Comparison of ENCODE assay signal across 21 cellular contexts in genomic region chr15:29789871-29790270, GRCh38. TPM values are rescaled to one million over a fixed set of nuclear protein-coding genes. Genes with fewer than 3 reads are reported as not detected.
DNase-seq lines count a peak whose midpoint lies in the region; ATAC-seq, FAIRE-seq and TF ChIP-seq lines count a peak whose summit lies in the region.
"Had no signal": no experiment of that assay in that cellular context is flagged by ENCODE, and none has a peak within 500 bp of the region (broad histone marks: within the 10 kb centered on the region; RNA-seq: fewer than 3 reads in every experiment).

No MANE protein-coding gene starts in this region.

- H3K36me3 Mint-ChIP-seq in mesothelial cell of epicardium = peaks cover 32% of the 10 kb centered on the region
- H3K36me3 Mint-ChIP-seq in activated CD8-positive, alpha-beta T cell treated with anti-CD3 and anti-CD28 coated beads for 36 hours (ENCODE audit: low read depth) = no peaks in the 10 kb centered on the region
- H3K36me3 Mint-ChIP-seq: CD14-positive monocyte had no signal

- TF ChIP-seq POLR2A in HCT116 (IDR thresholded peaks at IDR 0.05; ENCODE audit: borderline replicate concordance, extremely low read depth, insufficient read depth, insufficient read length) = no peak
- no peak for TF ChIP-seq POLR2A in K562 (conservative IDR thresholded peaks at IDR 0.05)

- H3K9ac ChIP-seq in HCT116 (ENCODE audit: low read length) = no peak overlapping the region
- H3K9ac ChIP-seq in K562 (ENCODE audit: insufficient read depth in 1 of 2, low read depth in 2 of 2, low read length in 2 of 2) = no peak overlapping the region
- H3K9ac ChIP-seq: KMS-11 had no signal

- H3K27me3 ChIP-seq in HCT116 (ENCODE audit: insufficient read depth, low read length) = no peaks in the 10 kb centered on the region
- no peaks in the 10 kb centered on the region for H3K27me3 ChIP-seq in K562 (ENCODE audit: control insufficient read depth in 2 of 2, insufficient read depth in 2 of 2, low read length in 2 of 2)

- POLR2A ChIA-PET in HCT116 (lab: Charles Lee) = no interaction called here
- POLR2A ChIA-PET in K562 (lab: Yijun Ruan, JAX) = interaction anchor here (0.6 kb wide), 1 partner anchor 234 kb away, joined by 3 read pairs; no protein-coding TSS in a partner anchor
- POLR2A ChIA-PET in activated CD8-positive, alpha-beta T cell treated with anti-CD3 and anti-CD28 coated beads for 36 hours (lab: Charles Lee) = no interaction called here
- POLR2A ChIA-PET in HEK293T (lab: Yijun Ruan, JAX) = no interaction called here

- peaks cover 9% of the 10 kb centered on the region for H3K4me1 Mint-ChIP-seq in mesothelial cell of epicardium
- H3K4me1 Mint-ChIP-seq in activated CD8-positive, alpha-beta T cell treated with anti-CD3 and anti-CD28 coated beads for 36 hours (ENCODE audit: low read depth) = no peaks in the 10 kb centered on the region
- H3K4me1 Mint-ChIP-seq: CD14-positive monocyte had no signal

- no peaks in the 10 kb centered on the region for H3K9me2 ChIP-seq in HCT116 (ENCODE audit: insufficient read depth)

- peak overlapping the region; percentile 17 for H3K4me2 ChIP-seq in HCT116 (ENCODE audit: low read length)
- H3K4me2 ChIP-seq in K562 (ENCODE audit: insufficient read depth, low read length) = no peak overlapping the region
- H3K4me2 ChIP-seq: GM23338, KMS-11 had no signal

- no peaks in the 10 kb centered on the region for H3K27me3 Mint-ChIP-seq in mesothelial cell of epicardium (ENCODE audit: low read depth)
- H3K27me3 Mint-ChIP-seq in activated CD8-positive, alpha-beta T cell treated with anti-CD3 and anti-CD28 coated beads for 36 hours = peaks cover 34% of the 10 kb centered on the region

- peaks cover 71% of the 10 kb centered on the region for H3K79me2 ChIP-seq in HCT116 (ENCODE audit: insufficient read depth, low read length)
- peaks cover 5% of the 10 kb centered on the region; the same call in 1 of the 3 replicates for H3K79me2 ChIP-seq in K562 (ENCODE audit: control insufficient read depth, insufficient read depth, low read length)

- RAD21 ChIA-PET in HCT116 (lab: Charles Lee; ENCODE audit: low non-redundant PET in 1 of 2, low total read pairs in 2 of 2, uncharacterized antibody in 2 of 2, unreplicated experiment in 2 of 2) = no interaction called here

- TF ChIP-seq EP300 in K562 (IDR thresholded peaks at IDR 0.05; ENCODE audit: low read length) = no peak

- BruUV-seq in HCT116 (replicated peaks; lab: Mats Ljungman, UMichigan) = no TSS peak
- BruUV-seq in K562 (replicated peaks; lab: Mats Ljungman, UMichigan) = no TSS peak

- 30% methylated on average over 4 of the region's 4 CpGs for WGBS in K562 (ENCODE audit: insufficient coverage, low coverage, missing lambda C conversion rate)

- H2AFZ ChIP-seq in HCT116 (ENCODE audit: low read depth, low read length, poor library complexity, severe bottlenecking) = no peak overlapping the region
- H2AFZ ChIP-seq in K562 (ENCODE audit: low read depth, low read length) = no peak overlapping the region
- H2AFZ ChIP-seq: GM23338 had no signal

- no peak for TF ChIP-seq CTCF in HCT116 (IDR thresholded peaks at IDR 0.05 in 2 of 3, conservative IDR thresholded peaks at IDR 0.05 in 1 of 3; ENCODE audit: borderline replicate concordance in 1 of 3, insufficient read depth in 1 of 3, low read depth in 2 of 3, low read length in 2 of 3)
- TF ChIP-seq CTCF in K562 (IDR thresholded peaks at IDR 0.05 in 2 of 3, conservative IDR thresholded peaks at IDR 0.05 in 1 of 3; ENCODE audit: insufficient read depth in 2 of 3, low read depth in 1 of 3, low read length in 3 of 3) = no peak
- no peak for TF ChIP-seq CTCF in mesothelial cell of epicardium (IDR thresholded peaks at IDR 0.05; ENCODE audit: unreplicated experiment)
- no peak for TF ChIP-seq CTCF in activated CD8-positive, alpha-beta T cell treated with anti-CD3 and anti-CD28 coated beads for 36 hours (IDR thresholded peaks at IDR 0.05)

- intact Hi-C loops in HCT116 (cut with micrococcal nuclease) = no loop called here
- intact Hi-C loops in K562 (cut with micrococcal nuclease) = no loop called here
- intact Hi-C loops in activated CD8-positive, alpha-beta T cell treated with anti-CD3 and anti-CD28 coated beads for 36 hours (cut with micrococcal nuclease) = no loop called here

- TF ChIP-seq RAD21 in HCT116 (IDR thresholded peaks at IDR 0.05; ENCODE audit: low read depth) (no peak), K562 (CRISPR knock-in tag; conservative IDR thresholded peaks at IDR 0.05 in 1 of 2, IDR thresholded peaks at IDR 0.05 in 1 of 2) (no peak)

- in situ Hi-C loops in K562 (cut with MboI) = no loop called here

- no peak for FAIRE-seq in K562 (lab: Jason Lieb, UNC)
- FAIRE-seq: GM12892, GM18507, RCC 7860 had no signal

- H3K4me1 ChIP-seq in HCT116 (ENCODE audit: control insufficient read depth in 1 of 2, insufficient read depth in 2 of 2, low read length in 2 of 2) (peaks cover 0 to 23% of the 10 kb centered on the region in 2 experiments; a peak in 3 of 4 replicates), K562 (replicated peaks in 1 of 2; ENCODE audit: control insufficient read depth in 2 of 2, insufficient read depth in 2 of 2, low read length in 2 of 2) (no peaks in the 10 kb centered on the region)

- H3K4me3 Mint-ChIP-seq in mesothelial cell of epicardium = no peak overlapping the region
- no peak overlapping the region for H3K4me3 Mint-ChIP-seq in activated CD8-positive, alpha-beta T cell treated with anti-CD3 and anti-CD28 coated beads for 36 hours
- H3K4me3 Mint-ChIP-seq: CD14-positive monocyte, GM23338 had no signal

- H4K20me1 ChIP-seq in HCT116 (ENCODE audit: insufficient read depth) (peaks cover 3% of the 10 kb centered on the region; the same call in 1 of the 2 replicates), K562 (replicated peaks; ENCODE audit: control insufficient read depth, insufficient read depth, low read length) (no peaks in the 10 kb centered on the region)

- no peaks in the 10 kb centered on the region for H3K9me1 ChIP-seq in K562 (ENCODE audit: control insufficient read depth, insufficient read depth, low read length)

- peaks cover 28% of the 10 kb centered on the region for H3K9me3 Mint-ChIP-seq in mesothelial cell of epicardium
- no peaks in the 10 kb centered on the region for H3K9me3 Mint-ChIP-seq in activated CD8-positive, alpha-beta T cell treated with anti-CD3 and anti-CD28 coated beads for 36 hours
- H3K9me3 Mint-ChIP-seq: GM23338 had no signal

- DNase-seq in NCI-H1092 treated with DMSO at 0.1 percent for 48 hours (lab: John Stamatoyannopoulos, UW) (peak; percentile 9), NCI-H1092 (lab: John Stamatoyannopoulos, UW) (no peak), HCT116 (ENCODE audit: low read depth, low spot score) (no peak), K562 (ENCODE audit: extremely low read depth in 1 of 4, low spot score in 3 of 4) (peak in 1 of 4 experiments; percentile 27), mesothelial cell of epicardium (ENCODE audit: low spot score in 2 of 2, unreplicated experiment in 2 of 2) (no peak), NCI-H187 (lab: John Stamatoyannopoulos, UW) (no peak), HEK293T (ENCODE audit: extremely low spot score) (no peak)
- DNase-seq in activated CD8-positive, alpha-beta T cell treated with anti-CD3 and anti-CD28 coated beads for 36 hours = no peak
- DNase-seq: DMS79; NCI-H146; NCI-H446 treated with DMSO at 0.1 percent for 48 hours; NCI-H69; NK-92 treated with Interleukin-12 subunit alpha and Interleukin-12 subunit beta, amount 100 ng/mL, for 24 hours; SIG-M5 had no signal

- peak overlapping the region; percentile 22 for H3K27ac Mint-ChIP-seq in mesothelial cell of epicardium
- H3K27ac Mint-ChIP-seq in activated CD8-positive, alpha-beta T cell treated with anti-CD3 and anti-CD28 coated beads for 36 hours = no peak overlapping the region
- H3K27ac Mint-ChIP-seq: CD14-positive monocyte, GM23338 had no signal

- peaks cover 0 to 21% of the 10 kb centered on the region in 2 experiments; a peak in 1 of 4 replicates for H3K36me3 ChIP-seq in HCT116 (ENCODE audit: control insufficient read depth in 1 of 2, insufficient read depth in 2 of 2, low read length in 2 of 2)
- H3K36me3 ChIP-seq in K562 (ENCODE audit: control insufficient read depth, insufficient read depth, low read length) = peaks cover 12% of the 10 kb centered on the region

- H3K27ac ChIP-seq in HCT116 (ENCODE audit: low read depth, low read length) (no peak overlapping the region), K562 (ENCODE audit: extremely low read depth, low read depth, low read length) (no peak overlapping the region)
- H3K27ac ChIP-seq: 22Rv1, KMS-11 had no signal

- CTCF ChIA-PET in HCT116 (lab: Charles Lee) = no interaction called here
- CTCF ChIA-PET in K562 (lab: Yijun Ruan, JAX; ENCODE audit: low intra/inter-chr PET ratio) = no interaction called here
- CTCF ChIA-PET in activated CD8-positive, alpha-beta T cell treated with anti-CD3 and anti-CD28 coated beads for 36 hours (lab: Charles Lee) = no interaction called here
- CTCF ChIA-PET in HEK293T (lab: Yijun Ruan, JAX) = no interaction called here

- H3K9me3 ChIP-seq in HCT116 (ENCODE audit: control insufficient read depth in 1 of 2, insufficient read depth in 1 of 2, low read depth in 1 of 2, low read length in 2 of 2) (0 out of 4 replicates have a peak, but pooled peaks cover 0 to 4% of the 10 kb centered on the region in 2 experiments), K562 (replicated peaks; ENCODE audit: control insufficient read depth, insufficient read depth, low read depth, low read length) (no peaks in the 10 kb centered on the region)

- no peak for ATAC-seq in HCT116
- peak; percentile 68 for ATAC-seq in K562
- ATAC-seq in activated CD8-positive, alpha-beta T cell treated with anti-CD3 and anti-CD28 coated beads for 36 hours = no peak
- ATAC-seq: GM23338 had no signal

- no peak overlapping the region for H3K4me3 ChIP-seq in HCT116 (replicated peaks in 1 of 2; ENCODE audit: low read depth in 1 of 2, low read length in 2 of 2)
- no peak overlapping the region for H3K4me3 ChIP-seq in K562
- H3K4me3 ChIP-seq: GM23338 had no signal

RNA-seq across cellular contexts. Expression of gene TJP1, which starts 32.4 kb away (rescaled TPM):
- 83.6 TPM for total RNA-seq in HCT116 (2021; ENCODE audit: unreplicated experiment)
- 34.7 and 39.7 TPM in 2 replicates for polyA plus RNA-seq in HCT116 (2012)
- 51.1 and 121 TPM in 2 replicates for total RNA-seq in K562 (2011; cell fraction: chromatin; rRNA removed; ENCODE audit: low replicate concordance)
- total RNA-seq in K562 (2011; cell fraction: nucleolus; rRNA removed) = 21.2 and 25.1 TPM in 2 replicates
- total RNA-seq in K562 (2011; cell fraction: nucleoplasm; rRNA removed) = 47.7 and 51.7 TPM in 2 replicates
- total RNA-seq in K562 (2014; rRNA removed) = 16.3 and 18.7 TPM in 2 replicates
- total RNA-seq in K562 (2014; rRNA removed; fragmentation: Illumina TruSeq; extraction: Trizol) = 30.7 and 31.2 TPM in 2 replicates
- total RNA-seq in K562 (2015; rRNA removed; fragmentation: Illumina TruSeq; extraction: Trizol) = 28.0 and 30.5 TPM in 2 replicates
- 34.6 and 39.3 TPM in 2 replicates for total RNA-seq in K562 (2021)
- polyA plus RNA-seq in K562 (2011; rRNA removed) = 29.7 and 30.0 TPM in 2 replicates
- 15.3 and 18.0 TPM in 2 replicates for polyA plus RNA-seq in K562 (2011; cell fraction: cytosol; rRNA removed)
- 24.3 and 24.7 TPM in 2 replicates for polyA plus RNA-seq in K562 (2011; cell fraction: nucleus; rRNA removed)
- 14.0 and 17.1 TPM in 2 replicates for polyA plus RNA-seq in K562 (2012)
- 26.4 and 29.1 TPM in 2 replicates for polyA plus RNA-seq in K562 (2014; fragmentation: Illumina TruSeq; extraction: Trizol)
- polyA plus RNA-seq in K562 (2014; fragmentation: Nextera tagmentation; extraction: Ambion mirVana) = 10 to 100 TPM in 1 of 2 experiments, 1 to 10 TPM in 1; 9.1 to 25.6 TPM
- polyA plus RNA-seq in K562 (2014; rRNA removed) = 27.8 and 28.5 TPM in 2 replicates
- 68.2 and 70.3 TPM in 2 replicates for polyA minus RNA-seq in K562 (2011; rRNA and poly(A)+ RNA removed)
- 26.6 and 28.8 TPM in 2 replicates for polyA minus RNA-seq in K562 (2011; cell fraction: cytosol; rRNA and poly(A)+ RNA removed)
- polyA minus RNA-seq in K562 (2011; cell fraction: nucleus; rRNA and poly(A)+ RNA removed) = 28.5 and 37.9 TPM in 2 replicates
- total RNA-seq in mesothelial cell of epicardium = 147 to 159 TPM (median 154 TPM) in 3 replicates
- total RNA-seq in activated CD8-positive, alpha-beta T cell treated with anti-CD3 and anti-CD28 coated beads for 36 hours = not detected
- polyA plus RNA-seq: CD14-positive monocyte had no signal

Comparison
In these comparisons a context has a peak if more than half of its experiments do, and no peak if none do; other contexts are left out.
1. RNA of gene TJP1, which starts 32.4 kb away (total RNA-seq): 147 to 159 TPM in mesothelial cell of epicardium, 83.6 TPM in HCT116 (single experiment) and 16.3 to 121 TPM in K562; not detected in activated CD8-positive, alpha-beta T cell treated with anti-CD3 and anti-CD28 coated beads for 36 hours; every median in the first group is over 10 times any median in the second.